In the genomic region with DNA sequence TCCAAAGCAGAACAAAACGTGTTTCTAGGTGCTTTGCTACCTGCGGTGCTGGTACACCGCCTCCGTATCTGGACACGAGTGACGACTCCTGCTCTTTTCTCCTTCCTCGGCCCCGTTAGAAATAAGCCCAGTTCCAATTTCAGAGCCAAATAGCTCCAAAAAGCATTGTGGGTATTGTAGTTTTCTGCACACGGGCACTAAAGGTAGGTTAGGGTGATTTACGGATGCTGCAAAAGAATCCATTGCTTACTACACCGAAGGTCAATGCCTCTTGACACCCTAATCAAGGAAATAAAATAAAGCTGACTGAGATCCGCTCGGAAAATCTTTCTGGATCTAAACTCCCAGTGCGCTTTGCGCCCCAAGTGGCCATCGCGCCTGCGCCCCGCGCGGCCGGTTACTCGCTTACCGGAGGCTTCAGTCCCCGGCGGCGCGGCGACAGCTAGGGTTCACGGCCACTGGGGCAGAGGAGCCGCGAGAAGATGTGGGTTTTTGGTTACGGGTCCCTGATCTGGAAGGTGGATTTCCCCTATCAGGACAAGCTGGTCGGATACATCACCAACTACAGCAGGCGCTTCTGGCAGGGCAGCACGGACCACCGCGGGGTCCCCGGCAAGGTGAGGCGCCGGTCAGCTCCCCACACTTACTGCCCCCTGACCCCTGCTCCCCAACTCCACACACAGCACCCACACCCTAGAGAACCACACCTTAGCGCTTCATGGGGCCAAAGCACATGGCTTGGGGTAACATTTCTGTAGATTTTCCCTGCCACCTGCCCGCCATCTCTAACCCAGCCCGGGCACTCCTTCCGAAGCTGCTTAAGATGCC, we compare ENCODE assay signal across 8 cellular contexts. TPM values are rescaled to one million over a fixed set of nuclear protein-coding genes. Genes with fewer than 3 reads are reported as not detected.
DNase-seq lines count a peak whose midpoint lies in the region; ATAC-seq and TF ChIP-seq lines count a peak whose summit lies in the region.

A gene (plus strand): TSS at position 400 of the 828 bp plus-strand sequence. CDS start 83 bp downstream, at position 483.

- TF ChIP-seq POLR2A in esophagus muscularis mucosa (IDR thresholded peaks at IDR 0.05; ENCODE audit: low read depth) = no peak

- intact Hi-C loops in Panc1 (cut with micrococcal nuclease; ENCODE audit: unreplicated experiment) = no loop called here
- intact Hi-C loops in esophagus muscularis mucosa (cut with DNase I) = no loop called here

- no peaks in the 10 kb centered on the region for H3K27me3 Mint-ChIP-seq in activated T-cell treated with anti-CD3 and anti-CD28 coated beads, Interleukin-2, amount 50 U/mL, for 4 hours (ENCODE audit: low read depth)

- H3K9me3 Mint-ChIP-seq in activated T-cell treated with anti-CD3 and anti-CD28 coated beads, Interleukin-2, amount 50 U/mL, for 4 hours = no peaks in the 10 kb centered on the region

- H3K27me3 ChIP-seq in Panc1 (ENCODE audit: control insufficient read depth, insufficient read depth, low read length) (no peaks in the 10 kb centered on the region), esophagus muscularis mucosa (no peaks in the 10 kb centered on the region)

- no TSS peak for BruUV-seq in Panc1 (replicated peaks; lab: Mats Ljungman, UMichigan)

- POLR2A ChIA-PET in Panc1 (lab: Charles Lee) = interaction anchor here (0.6 kb wide), 1 partner anchor 381 kb away, joined by 3 read pairs; no protein-coding TSS in a partner anchor

- peak; percentile 96 for DNase-seq in DMS79 treated with DMSO at 0.1 percent for 48 hours (lab: John Stamatoyannopoulos, UW)
- DNase-seq in KBM-7 = peak; percentile 87
- DNase-seq in Panc1 (ENCODE audit: low read depth, low spot score) = peak; percentile 72
- peak; percentile 75 for DNase-seq in activated T-cell treated with anti-CD3 and anti-CD28 coated beads, Interleukin-2, amount 50 U/mL, for 4 hours
- peak; percentile 94 for DNase-seq in esophagus muscularis mucosa (ENCODE audit: extremely low spot score)
- peak; percentile 89 for DNase-seq in myocyte (ENCODE audit: low read depth)
- DNase-seq in stimulated activated CD8-positive, alpha-beta memory T cell treated with anti-CD3 and anti-CD28 coated beads, Interleukin-7, amount 100 ng/mL, for 48 hours (ENCODE audit: extremely low read depth in 1 of 2, low read depth in 1 of 2) = peak; percentile 74 to 78

- TF ChIP-seq EP300 in esophagus muscularis mucosa (IDR thresholded peaks at IDR 0.05) = no peak

- ATAC-seq in GM21723 (IDR thresholded peaks at IDR 0.05; ENCODE audit: unreplicated experiment) (peak; percentile 95), Panc1 (peak; percentile 98)
- ATAC-seq in activated T-cell treated with anti-CD3 and anti-CD28 coated beads, Interleukin-2, amount 50 U/mL, for 4 hours = peak; percentile 96 to 97

- H3K4me3 ChIP-seq in Panc1 (ENCODE audit: low read depth in 2 of 2, low read length in 2 of 2) = peak within 1 kb of the TSS; percentile 75 to 82
- H3K4me3 ChIP-seq in esophagus muscularis mucosa = peak within 1 kb of the TSS; percentile 78 to 89 (median 83)

- CTCF ChIA-PET in Panc1 (lab: Charles Lee) = no interaction called here

- H3K36me3 Mint-ChIP-seq in activated T-cell treated with anti-CD3 and anti-CD28 coated beads, Interleukin-2, amount 50 U/mL, for 4 hours (ENCODE audit: insufficient read depth) = peaks cover 17% of the 10 kb centered on the region

- peaks cover 22% of the 10 kb centered on the region for H3K4me1 Mint-ChIP-seq in activated T-cell treated with anti-CD3 and anti-CD28 coated beads, Interleukin-2, amount 50 U/mL, for 4 hours (ENCODE audit: low read depth)

- 0% methylated on average over 31 of the region's 45 CpGs for WGBS in esophagus muscularis mucosa

- TF ChIP-seq CTCF in Panc1 (IDR thresholded peaks at IDR 0.05) = no peak
- peak in 2 of 3 experiments; percentile 20 to 58 for TF ChIP-seq CTCF in esophagus muscularis mucosa (IDR thresholded peaks at IDR 0.05)

- H3K4me3 Mint-ChIP-seq in activated T-cell treated with anti-CD3 and anti-CD28 coated beads, Interleukin-2, amount 50 U/mL, for 4 hours = peak within 1 kb of the TSS; percentile 93

- peak within 1 kb of the TSS; percentile 90 for H3K27ac ChIP-seq in Panc1 (ENCODE audit: low read length)
- H3K27ac ChIP-seq in esophagus muscularis mucosa (replicated peaks in 1 of 4) = peak within 1 kb of the TSS; percentile 75 to 85 (median 80)

- H3K4me1 ChIP-seq in Panc1 (ENCODE audit: control insufficient read depth, insufficient read depth, low read length) (peaks cover 12% of the 10 kb centered on the region), esophagus muscularis mucosa (peaks cover 11 to 19% (median 13%) of the 10 kb centered on the region in 4 donors)

- in situ Hi-C loops in KBM-7 (cut with MboI; ENCODE audit: low pct_unique_long_range_greater_than_20kb, low sequenced_read_pairs) (no loop called here), Panc1 (cut with HindIII; ENCODE audit: low pct_unique_long_range_greater_than_20kb, low sequenced_read_pairs) (no loop called here)

- no peaks in the 10 kb centered on the region for H3K9me3 ChIP-seq in Panc1 (ENCODE audit: control insufficient read depth, insufficient read depth, low read depth, low read length)
- no peaks in the 10 kb centered on the region for H3K9me3 ChIP-seq in esophagus muscularis mucosa

- no peaks in the 10 kb centered on the region for H3K36me3 ChIP-seq in Panc1 (ENCODE audit: control insufficient read depth, insufficient read depth, low read length)
- peaks cover 0 to 18% (median 7%) of the 10 kb centered on the region in 4 donors for H3K36me3 ChIP-seq in esophagus muscularis mucosa

RNA-seq across cellular contexts. Expression of the gene that starts here (rescaled TPM):
- total RNA-seq in Panc1 (2021; ENCODE audit: unreplicated experiment) = 7.6 TPM
- 2.6 TPM for polyA plus RNA-seq in Panc1 (2012; ENCODE audit: insufficient read length)
- total RNA-seq in activated T-cell treated with anti-CD3 and anti-CD28 coated beads, Interleukin-2, amount 50 U/mL, for 4 hours = 10 to 100 TPM; 26.9 to 33.3 (median 28.7) TPM
- 1 to 10 TPM; 1.2 to 2.2 (median 2.0) TPM for total RNA-seq in esophagus muscularis mucosa
- total RNA-seq in myocyte = 9.4 and 11.2 TPM in 2 replicates
- polyA plus RNA-seq in myocyte (2012) = 1.4 TPM

Comparison
In these comparisons a context has a peak if more than half of its experiments do, and no peak if none do; other contexts are left out.
1. Peak in every context shown above with its lines: DNase-seq, ATAC-seq, H3K4me3 ChIP-seq and H3K27ac ChIP-seq.